In the genomic region with DNA sequence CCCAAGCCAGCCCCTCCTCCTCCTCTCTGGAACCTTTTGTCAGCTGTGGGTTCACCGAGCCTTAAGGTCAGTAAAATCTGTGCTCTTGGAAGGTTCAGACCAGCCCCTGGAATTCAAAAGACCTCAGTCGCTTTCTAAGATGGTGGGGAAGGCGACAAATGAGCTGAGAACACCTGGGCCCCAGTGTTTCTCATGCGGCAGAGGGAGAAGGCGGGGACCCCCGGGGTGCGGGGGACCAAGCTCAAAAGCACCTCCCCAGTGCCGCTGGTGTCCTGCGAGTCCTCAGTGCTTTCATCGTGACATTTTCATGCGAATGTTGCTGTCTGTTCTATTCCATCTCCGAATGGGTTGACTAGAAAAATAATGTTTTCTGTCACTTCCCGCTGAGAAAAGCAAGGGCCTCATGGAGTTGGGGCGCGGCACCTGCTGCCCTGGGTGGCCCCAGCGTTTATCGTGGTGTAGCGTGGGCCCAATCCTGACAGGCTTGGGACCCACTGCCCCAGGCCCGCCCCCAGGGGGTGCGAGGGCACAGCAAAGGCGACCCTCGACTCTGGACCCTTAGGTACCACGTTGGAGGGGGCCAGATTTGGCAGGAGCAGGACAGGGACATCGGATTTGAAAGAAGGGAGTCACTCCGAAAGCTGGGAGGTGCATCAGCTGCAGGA, we compare ENCODE assay signal across 20 cellular contexts. TPM values are rescaled to one million over a fixed set of nuclear protein-coding genes. Genes with fewer than 3 reads are reported as not detected.
"Had no signal": no experiment of that assay in that cellular context is flagged by ENCODE, and none has a peak within 500 bp of the region (broad histone marks: within the 10 kb centered on the region; RNA-seq: fewer than 3 reads in every experiment).

No MANE protein-coding gene starts in this region.

- H3K4me3 ChIP-seq: hepatocyte, prostate gland had no signal

- H3K36me3 ChIP-seq: prostate gland, WERI-Rb-1 had no signal

- H3K27me3 ChIP-seq: foreskin keratinocyte, hepatocyte had no signal

- ATAC-seq: activated CD4-positive, alpha-beta T cell treated with anti-CD3 and anti-CD28 coated beads for 36 hours; effector memory CD8-positive, alpha-beta T cell; foreskin keratinocyte; left lobe of liver; right cardiac atrium had no signal

- H3K4me1 ChIP-seq: foreskin keratinocyte, prostate gland had no signal

- H3K27ac ChIP-seq: epithelial cell of prostate, foreskin keratinocyte, hepatocyte, prostate gland, WERI-Rb-1 had no signal

- H3K9me3 ChIP-seq: prostate gland had no signal

- DNase-seq: activated CD4-positive, alpha-beta T cell treated with anti-CD3 and anti-CD28 coated beads for 36 hours; activated CD4-positive, alpha-beta T cell treated with anti-CD3 and anti-CD28 coated beads, Interleukin-2, amount 50 U/mL, for 48 hours; activated gamma-delta T cell; cerebellar nuclear complex; effector memory CD8-positive, alpha-beta T cell; foreskin keratinocyte; kidney; midbrain; WERI-Rb-1 had no signal

RNA-seq across cellular contexts. Expression of a gene that starts 0.8 kb away (rescaled TPM):
- total RNA-seq: bronchial epithelial cell, foreskin keratinocyte, hepatocyte, lung microvascular endothelial cell had no signal
- polyA plus RNA-seq: foreskin keratinocyte had no signal

RNA-seq across cellular contexts. Expression of a gene that starts 22.2 kb away (rescaled TPM):
- total RNA-seq: activated CD4-positive, alpha-beta T cell treated with anti-CD3 and anti-CD28 coated beads for 36 hours; left lobe of liver; lung microvascular endothelial cell; osteocyte; right cardiac atrium; skeletal muscle tissue; T-helper 2 cell treated with Interferon-gamma antibody and Interleukin-4, amounts not matched to agents 100 ng/mL and 5 ng/mL, for 36 hours had no signal
- polyA plus RNA-seq: fibroblast of lung had no signal
